ENCODE assay signal across 8 cellular contexts in genomic region chr5:132777209-132778069, GRCh38. TPM values are rescaled to one million over a fixed set of nuclear protein-coding genes. Genes with fewer than 3 reads are reported as not detected.
DNase-seq lines count a peak whose midpoint lies in the region; ATAC-seq and TF ChIP-seq lines count a peak whose summit lies in the region.

A gene with protein sequence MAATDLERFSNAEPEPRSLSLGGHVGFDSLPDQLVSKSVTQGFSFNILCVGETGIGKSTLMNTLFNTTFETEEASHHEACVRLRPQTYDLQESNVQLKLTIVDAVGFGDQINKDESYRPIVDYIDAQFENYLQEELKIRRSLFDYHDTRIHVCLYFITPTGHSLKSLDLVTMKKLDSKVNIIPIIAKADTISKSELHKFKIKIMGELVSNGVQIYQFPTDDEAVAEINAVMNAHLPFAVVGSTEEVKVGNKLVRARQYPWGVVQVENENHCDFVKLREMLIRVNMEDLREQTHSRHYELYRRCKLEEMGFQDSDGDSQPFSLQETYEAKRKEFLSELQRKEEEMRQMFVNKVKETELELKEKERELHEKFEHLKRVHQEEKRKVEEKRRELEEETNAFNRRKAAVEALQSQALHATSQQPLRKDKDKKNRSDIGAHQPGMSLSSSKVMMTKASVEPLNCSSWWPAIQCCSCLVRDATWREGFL (minus strand): TSS chr5:132777239. CDS start chr5:132777137, 102 bp downstream.

- DNase-seq in MM.1S (no peak), epithelial cell of esophagus (ENCODE audit: low read depth) (peak; percentile 48)
- peak; percentile 35 for DNase-seq in activated CD8-positive, alpha-beta memory T cell treated with anti-CD3 and anti-CD28 coated beads, Interleukin-2, amount 50 U/mL, for 4 hours
- peak; percentile 52 to 59 for DNase-seq in stimulated activated naive CD8-positive, alpha-beta T cell treated with anti-CD3 and anti-CD28 coated beads, Interleukin-15, amount 100 ng/mL, for 72 hours
- DNase-seq in NK-92 treated with Interleukin-12 subunit alpha and Interleukin-12 subunit beta, amount 100 ng/mL, for 24 hours (lab: John Stamatoyannopoulos, UW): no peak

- no peaks in the 10 kb centered on the region for H3K9me2 ChIP-seq in MM.1S (replicated peaks; ENCODE audit: insufficient read depth, low read length)

- peak within 1 kb of the TSS; percentile 20 to 91 for H3K27ac Mint-ChIP-seq in stimulated activated naive CD8-positive, alpha-beta T cell treated with anti-CD3 and anti-CD28 coated beads, Interleukin-15, amount 100 ng/mL, for 72 hours

- H3K9me3 ChIP-seq in ES-I3 (ENCODE audit: control insufficient read depth, insufficient read depth, low read length) (no peaks in the 10 kb centered on the region), MM.1S (replicated peaks; ENCODE audit: insufficient read depth, low read length) (no peaks in the 10 kb centered on the region), mononuclear cell (ENCODE audit: low read depth, low read length) (no peaks in the 10 kb centered on the region)

- H3F3A ChIP-seq in MM.1S (ENCODE audit: insufficient read depth, low read length): peaks cover 14% of the 10 kb centered on the region; the same call in 1 of the 2 replicates

- no peaks in the 10 kb centered on the region for H4K20me1 ChIP-seq in MM.1S (ENCODE audit: insufficient read depth, low read length)

- H3K36me3 ChIP-seq in ES-I3 (ENCODE audit: insufficient read depth, low read length) (no peaks in the 10 kb centered on the region), MM.1S (replicated peaks; ENCODE audit: insufficient read depth, low read length) (no peaks in the 10 kb centered on the region)

- ATAC-seq in GM21737 (IDR thresholded peaks at IDR 0.05; ENCODE audit: unreplicated experiment): peak; percentile 63
- peak; percentile 78 for ATAC-seq in stimulated activated naive CD8-positive, alpha-beta T cell treated with anti-CD3 and anti-CD28 coated beads, Interleukin-15, amount 100 ng/mL, for 72 hours

- H3K9ac ChIP-seq in ES-I3 (ENCODE audit: low read depth, low read length): peak within 1 kb of the TSS; percentile 56
- peak within 1 kb of the TSS; percentile 64 for H3K9ac ChIP-seq in MM.1S (ENCODE audit: low read length)

- H3K4me1 ChIP-seq in ES-I3 (ENCODE audit: insufficient read depth, low read length) (peaks cover 9% of the 10 kb centered on the region; the same call in 1 of the 2 replicates), MM.1S (ENCODE audit: low read length) (peaks cover 16% of the 10 kb centered on the region), mononuclear cell (ENCODE audit: insufficient read depth, low read length) (peaks cover 20% of the 10 kb centered on the region)

- peak within 1 kb of the TSS; percentile 83 for H2AFZ ChIP-seq in MM.1S (ENCODE audit: low read length)

- H3K4me2 ChIP-seq in MM.1S (ENCODE audit: low read depth, low read length): peak within 1 kb of the TSS; percentile 85

- H3K9me3 Mint-ChIP-seq in stimulated activated naive CD8-positive, alpha-beta T cell treated with anti-CD3 and anti-CD28 coated beads, Interleukin-15, amount 100 ng/mL, for 72 hours: no peaks in the 10 kb centered on the region

- peaks cover 56% of the 10 kb centered on the region for H3K27me3 Mint-ChIP-seq in stimulated activated naive CD8-positive, alpha-beta T cell treated with anti-CD3 and anti-CD28 coated beads, Interleukin-15, amount 100 ng/mL, for 72 hours

- H3K79me2 ChIP-seq in MM.1S (ENCODE audit: low read length): no peaks in the 10 kb centered on the region

- no peak for TF ChIP-seq CTCF in MM.1S (IDR thresholded peaks at IDR 0.05; ENCODE audit: low read length)
- TF ChIP-seq CTCF in epithelial cell of esophagus (IDR thresholded peaks at IDR 0.05; ENCODE audit: insufficient read depth, low read depth, low read length, missing control alignments): no peak

- peaks cover 25% of the 10 kb centered on the region for H3K27me3 ChIP-seq in MM.1S (replicated peaks; ENCODE audit: insufficient read depth, low read length)
- H3K27me3 ChIP-seq in mononuclear cell (ENCODE audit: insufficient read depth, low read length): peaks cover 66% of the 10 kb centered on the region

- H3K4me1 Mint-ChIP-seq in stimulated activated naive CD8-positive, alpha-beta T cell treated with anti-CD3 and anti-CD28 coated beads, Interleukin-15, amount 100 ng/mL, for 72 hours: peaks cover 41% of the 10 kb centered on the region

- H3K4me3 Mint-ChIP-seq in stimulated activated naive CD8-positive, alpha-beta T cell treated with anti-CD3 and anti-CD28 coated beads, Interleukin-15, amount 100 ng/mL, for 72 hours: peak within 1 kb of the TSS; percentile 79 to 84

- H3K4me3 ChIP-seq in MM.1S (ENCODE audit: low read length): peak within 1 kb of the TSS; percentile 74
- H3K4me3 ChIP-seq in epithelial cell of esophagus (ENCODE audit: low read length): peak within 1 kb of the TSS; percentile 72
- H3K4me3 ChIP-seq in mononuclear cell (ENCODE audit: low read length): peak within 1 kb of the TSS; percentile 48

- no peak within 1 kb of the TSS for H3K27ac ChIP-seq in MM.1S (ENCODE audit: low read length)

RNA-seq across cellular contexts. Expression of the gene that starts here (rescaled TPM):
- 3.8 TPM for total RNA-seq in mononuclear cell

Comparison
In these comparisons a context has a peak if more than half of its experiments do, and no peak if none do; other contexts are left out.
1. DNase-seq: peak in activated CD8-positive, alpha-beta memory T cell treated with anti-CD3 and anti-CD28 coated beads, Interleukin-2, amount 50 U/mL, for 4 hours (single experiment), epithelial cell of esophagus (single experiment) and stimulated activated naive CD8-positive, alpha-beta T cell treated with anti-CD3 and anti-CD28 coated beads, Interleukin-15, amount 100 ng/mL, for 72 hours (2 of 2); none in MM.1S (single experiment) and NK-92 treated with Interleukin-12 subunit alpha and Interleukin-12 subunit beta, amount 100 ng/mL, for 24 hours (single experiment).
2. Peak in every context shown above with its lines, with median percentiles within 50 percentile points of each other: H3K4me3 ChIP-seq.